16 cellular contexts compared by ENCODE assay signal in the genomic region with DNA sequence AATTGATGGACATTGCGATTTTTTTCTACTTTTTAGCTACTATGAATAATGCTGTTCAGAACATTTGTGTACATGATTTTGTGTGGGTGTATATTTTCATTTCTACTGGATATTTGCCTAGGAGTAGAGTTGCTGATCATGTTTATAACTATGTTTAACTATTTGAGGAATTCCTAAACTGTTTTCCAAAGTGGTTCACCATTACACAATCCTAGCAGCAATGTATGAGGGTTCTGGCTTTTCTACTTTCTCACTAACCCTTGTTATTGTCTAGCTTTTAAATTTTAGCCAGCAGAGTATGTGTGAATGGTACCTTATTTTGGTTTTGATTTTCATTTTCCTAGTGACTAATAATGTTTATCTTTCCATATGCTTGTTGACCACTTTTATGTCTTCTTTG.
"Had no signal": no experiment of that assay in that cellular context is flagged by ENCODE, and none has a peak within 500 bp of the region (broad histone marks: within the 10 kb centered on the region; RNA-seq: fewer than 3 reads in every experiment).

No MANE protein-coding gene starts in this region.

- H3K4me1 Mint-ChIP-seq: activated CD4-positive, alpha-beta memory T cell treated with anti-CD3 and anti-CD28 coated beads, Interleukin-2, amount 10 ng/mL, durations not matched to agents 7 days and 5 days; activated CD8-positive, alpha-beta memory T cell treated with anti-CD3 and anti-CD28 coated beads, Interleukin-2, amount 10 ng/mL, durations not matched to agents 7 days and 5 days; activated naive CD8-positive, alpha-beta T cell treated with anti-CD3 and anti-CD28 coated beads for 36 hours; mesothelial cell of epicardium; WTC11 had no signal

- H3K36me3 Mint-ChIP-seq: activated CD8-positive, alpha-beta memory T cell treated with anti-CD3 and anti-CD28 coated beads, Interleukin-2, amount 10 ng/mL, durations not matched to agents 7 days and 5 days; activated naive CD8-positive, alpha-beta T cell treated with anti-CD3 and anti-CD28 coated beads for 36 hours; mesothelial cell of epicardium; natural killer cell treated with Interleukin-12 subunit alpha and Interleukin-12 subunit beta and Interleukin-15 and Interleukin-18, amount 100 ng/mL, for 72 hours; stimulated activated naive B cell treated with anti-CD40 and anti-IgM and Interleukin-4, amounts not matched to agents 10 μg/mL and 1 μg/mL and 100 μg/mL, for 72 hours; WTC11 had no signal

- DNase-seq: activated CD4-positive, alpha-beta memory T cell treated with anti-CD3 and anti-CD28 coated beads, Interleukin-2, amount 10 ng/mL, durations not matched to agents 7 days and 5 days; activated CD4-positive, alpha-beta T cell treated with anti-CD3 and anti-CD28 coated beads for 48 hours; activated CD8-positive, alpha-beta memory T cell treated with anti-CD3 and anti-CD28 coated beads, Interleukin-2, amount 10 ng/mL, durations not matched to agents 7 days and 5 days; activated naive CD8-positive, alpha-beta T cell treated with anti-CD3 and anti-CD28 coated beads for 36 hours; cortex of kidney; erythroblast; kidney; sigmoid colon; spleen; stimulated activated naive B cell treated with anti-CD40 and anti-IgM and Interleukin-4, amounts not matched to agents 10 μg/mL and 1 μg/mL and 100 μg/mL, for 72 hours; upper lobe of right lung had no signal

- H3K27ac ChIP-seq: neutrophil, sigmoid colon, spleen, thoracic aorta, upper lobe of right lung had no signal

- H3K36me3 ChIP-seq: neutrophil, sigmoid colon, spleen, thoracic aorta, upper lobe of right lung had no signal

- H3K27me3 Mint-ChIP-seq: activated naive CD8-positive, alpha-beta T cell treated with anti-CD3 and anti-CD28 coated beads for 36 hours; stimulated activated naive B cell treated with anti-CD40 and anti-IgM and Interleukin-4, amounts not matched to agents 10 μg/mL and 1 μg/mL and 100 μg/mL, for 72 hours had no signal

- H3K4me3 ChIP-seq: sigmoid colon, spleen, thoracic aorta, upper lobe of right lung had no signal

- H3K4me1 ChIP-seq: sigmoid colon, spleen, upper lobe of right lung had no signal

- H3K9me3 Mint-ChIP-seq: activated CD4-positive, alpha-beta memory T cell treated with anti-CD3 and anti-CD28 coated beads, Interleukin-2, amount 10 ng/mL, durations not matched to agents 7 days and 5 days; activated naive CD8-positive, alpha-beta T cell treated with anti-CD3 and anti-CD28 coated beads for 36 hours; mesothelial cell of epicardium; natural killer cell treated with Interleukin-12 subunit alpha and Interleukin-12 subunit beta and Interleukin-15 and Interleukin-18, amount 100 ng/mL, for 72 hours; stimulated activated naive B cell treated with anti-CD40 and anti-IgM and Interleukin-4, amounts not matched to agents 10 μg/mL and 1 μg/mL and 100 μg/mL, for 72 hours; WTC11 had no signal

- H3K27ac Mint-ChIP-seq: activated CD4-positive, alpha-beta memory T cell treated with anti-CD3 and anti-CD28 coated beads, Interleukin-2, amount 10 ng/mL, durations not matched to agents 7 days and 5 days; activated CD8-positive, alpha-beta memory T cell treated with anti-CD3 and anti-CD28 coated beads, Interleukin-2, amount 10 ng/mL, durations not matched to agents 7 days and 5 days; activated naive CD8-positive, alpha-beta T cell treated with anti-CD3 and anti-CD28 coated beads for 36 hours; mesothelial cell of epicardium; natural killer cell treated with Interleukin-12 subunit alpha and Interleukin-12 subunit beta and Interleukin-15 and Interleukin-18, amount 100 ng/mL, for 72 hours; stimulated activated naive B cell treated with anti-CD40 and anti-IgM and Interleukin-4, amounts not matched to agents 10 μg/mL and 1 μg/mL and 100 μg/mL, for 72 hours; WTC11 had no signal

- H3K27me3 ChIP-seq: neutrophil, sigmoid colon had no signal

- H3K9me3 ChIP-seq: neutrophil, sigmoid colon, spleen, thoracic aorta, upper lobe of right lung had no signal

- H3K4me3 Mint-ChIP-seq: activated CD4-positive, alpha-beta memory T cell treated with anti-CD3 and anti-CD28 coated beads, Interleukin-2, amount 10 ng/mL, durations not matched to agents 7 days and 5 days; activated CD8-positive, alpha-beta memory T cell treated with anti-CD3 and anti-CD28 coated beads, Interleukin-2, amount 10 ng/mL, durations not matched to agents 7 days and 5 days; activated naive CD8-positive, alpha-beta T cell treated with anti-CD3 and anti-CD28 coated beads for 36 hours; mesothelial cell of epicardium; natural killer cell treated with Interleukin-12 subunit alpha and Interleukin-12 subunit beta and Interleukin-15 and Interleukin-18, amount 100 ng/mL, for 72 hours; stimulated activated naive B cell treated with anti-CD40 and anti-IgM and Interleukin-4, amounts not matched to agents 10 μg/mL and 1 μg/mL and 100 μg/mL, for 72 hours; WTC11 had no signal
